In genomic region chr3:49687419-49687795, GRCh38 we compare ENCODE assay signal across 1 cellular context. TPM values are rescaled to one million over a fixed set of nuclear protein-coding genes. Genes with fewer than 3 reads are reported as not detected.
"Had no signal": no experiment of that assay in that cellular context is flagged by ENCODE, and none has a peak within 500 bp of the region (broad histone marks: within the 10 kb centered on the region; RNA-seq: fewer than 3 reads in every experiment).

No MANE protein-coding gene starts in this region.

RNA-seq across cellular contexts. Expression of gene AMIGO3, which starts 32.1 kb away (rescaled TPM):
- total RNA-seq: ureter had no signal
